ENCODE assay signal across 8 cellular contexts in the genomic region with DNA sequence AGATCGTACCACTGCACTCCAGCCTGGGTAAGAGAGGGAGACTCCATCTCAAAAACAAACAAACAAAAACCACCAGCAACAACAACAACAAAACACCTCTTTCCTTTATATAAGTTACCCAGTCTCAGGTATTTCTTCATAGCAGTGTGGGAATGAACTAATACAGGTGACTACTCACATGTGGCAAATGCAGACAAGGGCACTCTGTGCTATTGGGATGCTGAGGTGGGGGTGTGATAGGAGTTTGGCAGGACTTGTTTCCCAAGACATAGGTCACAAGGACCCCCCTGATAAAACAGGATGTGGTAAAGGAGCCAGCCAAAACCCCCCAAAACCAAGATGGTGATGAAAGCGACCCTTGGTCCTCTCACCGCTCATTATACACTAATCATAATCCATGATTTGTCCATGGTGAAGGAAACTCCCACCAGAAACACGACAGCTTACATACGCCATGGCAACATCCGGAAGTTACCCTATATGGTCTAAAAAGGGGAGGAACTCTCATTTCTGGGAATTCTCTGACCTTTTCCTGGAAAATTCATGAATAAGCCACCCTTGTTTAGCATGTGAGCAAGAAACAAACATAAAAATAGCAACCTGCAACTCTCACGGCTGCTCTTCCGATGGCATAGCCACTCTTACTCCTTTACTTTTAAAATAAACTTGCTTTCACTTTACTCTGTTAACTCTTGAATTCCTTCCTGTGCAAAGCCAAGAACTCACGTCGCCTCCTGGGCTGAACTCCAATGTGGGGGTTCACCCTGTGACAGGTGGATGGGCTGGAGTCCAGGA. TPM values are rescaled to one million over a fixed set of nuclear protein-coding genes. Genes with fewer than 3 reads are reported as not detected.
DNase-seq lines count a peak whose midpoint lies in the region; ATAC-seq lines count a peak whose summit lies in the region.

No MANE protein-coding gene starts in this region.

- WGBS in neuronal stem cell (ENCODE audit: extremely low coverage in 2 of 2, insufficient read length in 2 of 2, insufficient replicate concordance in 1 of 2), 2 donors = no CpG with 5 or more reads among the region's 10 CpGs

- no peak overlapping the region for H4K91ac ChIP-seq in neuronal stem cell (ENCODE audit: low read depth, low read length, poor library complexity)

- H3K4ac ChIP-seq in neuronal stem cell (ENCODE audit: low read length) = no peak overlapping the region

- H3K27ac ChIP-seq in BLaER1 (no peak overlapping the region), neuronal stem cell (replicated peaks; ENCODE audit: low read length) (no peak overlapping the region)

- H3K79me1 ChIP-seq in neuronal stem cell (ENCODE audit: low read depth, low read length) = no peaks in the 10 kb centered on the region

- DNase-seq in neuronal stem cell (ENCODE audit: low spot score) (no peak), AML-193 (lab: John Stamatoyannopoulos, UW) (no peak), LoVo (ENCODE audit: low spot score) (no peak)

- no peaks in the 10 kb centered on the region for H4K20me1 ChIP-seq in BLaER1

- H3K27ac Mint-ChIP-seq in T-helper 1 cell treated with Interleukin-12 subunit alpha and Interleukin-12 subunit beta and Interleukin-4 antibody, amounts not matched to agents 30 μg/mL and 1 μg/mL, for 36 hours = peak overlapping the region; percentile 87

- no peak overlapping the region for H2BK15ac ChIP-seq in neuronal stem cell (ENCODE audit: low read length)

- no peak overlapping the region for H2BK120ac ChIP-seq in neuronal stem cell (ENCODE audit: low read depth, low read length)

- peak overlapping the region; percentile 76 for H3K4me3 Mint-ChIP-seq in T-helper 1 cell treated with Interleukin-12 subunit alpha and Interleukin-12 subunit beta and Interleukin-4 antibody, amounts not matched to agents 30 μg/mL and 1 μg/mL, for 36 hours

- H3K4me1 ChIP-seq in BLaER1 (peaks cover 6% of the 10 kb centered on the region; the same call in 1 of the 2 replicates), neuronal stem cell (ENCODE audit: control insufficient read depth in 2 of 2, insufficient read depth in 1 of 2, low read depth in 1 of 2, low read length in 2 of 2) (peaks cover 10 to 32% of the 10 kb centered on the region in 2 donors)

- H3K27me3 ChIP-seq in BLaER1 = no peaks in the 10 kb centered on the region
- H3K27me3 ChIP-seq in neuronal stem cell (ENCODE audit: control insufficient read depth in 3 of 3, insufficient read depth in 3 of 3, low read depth in 1 of 3, low read length in 3 of 3) = no peaks in the 10 kb centered on the region

- H3K9ac ChIP-seq in BLaER1 (no peak overlapping the region), neuronal stem cell (ENCODE audit: low read depth, low read length, poor library complexity) (no peak overlapping the region)

- H3K36me3 ChIP-seq in BLaER1 (no peaks in the 10 kb centered on the region), neuronal stem cell (replicated peaks in 1 of 2; ENCODE audit: control insufficient read depth in 2 of 2, insufficient read depth in 2 of 2, low read length in 2 of 2) (no peaks in the 10 kb centered on the region)

- no peak overlapping the region for H2AK5ac ChIP-seq in neuronal stem cell (ENCODE audit: low read depth, low read length)

- H3K36me3 Mint-ChIP-seq in T-helper 1 cell treated with Interleukin-12 subunit alpha and Interleukin-12 subunit beta and Interleukin-4 antibody, amounts not matched to agents 30 μg/mL and 1 μg/mL, for 36 hours (ENCODE audit: low read depth) = no peaks in the 10 kb centered on the region

- peaks cover 9% of the 10 kb centered on the region for H3K9me3 Mint-ChIP-seq in T-helper 1 cell treated with Interleukin-12 subunit alpha and Interleukin-12 subunit beta and Interleukin-4 antibody, amounts not matched to agents 30 μg/mL and 1 μg/mL, for 36 hours

- H3K4me3 ChIP-seq in BLaER1 = no peak overlapping the region
- H3K4me3 ChIP-seq in neuronal stem cell (ENCODE audit: low read length in 2 of 2) = no peak overlapping the region

- peaks cover 13% of the 10 kb centered on the region for H3K4me1 Mint-ChIP-seq in T-helper 1 cell treated with Interleukin-12 subunit alpha and Interleukin-12 subunit beta and Interleukin-4 antibody, amounts not matched to agents 30 μg/mL and 1 μg/mL, for 36 hours (ENCODE audit: low read depth)

- no peak overlapping the region for H4K8ac ChIP-seq in neuronal stem cell (ENCODE audit: low read depth, low read length)

- H3K23ac ChIP-seq in neuronal stem cell (ENCODE audit: low read depth, low read length, poor library complexity) = no peak overlapping the region

- no peak overlapping the region for H3K18ac ChIP-seq in neuronal stem cell (ENCODE audit: low read length)

- H3K27me3 Mint-ChIP-seq in T-helper 1 cell treated with Interleukin-12 subunit alpha and Interleukin-12 subunit beta and Interleukin-4 antibody, amounts not matched to agents 30 μg/mL and 1 μg/mL, for 36 hours (ENCODE audit: low read depth) = no peaks in the 10 kb centered on the region

- H2BK5ac ChIP-seq in neuronal stem cell (ENCODE audit: low read length) = no peak overlapping the region

- H3K14ac ChIP-seq in neuronal stem cell (ENCODE audit: low read length) = no peak overlapping the region

- ATAC-seq in esophagus mucosa (peak; percentile 34), GM19467 (IDR thresholded peaks at IDR 0.05; ENCODE audit: unreplicated experiment) (no peak), GM21723 (IDR thresholded peaks at IDR 0.05; ENCODE audit: unreplicated experiment) (no peak)

- peaks cover 4% of the 10 kb centered on the region; the same call in 1 of the 2 replicates for H3K9me3 ChIP-seq in BLaER1
- peaks cover 0 to 5% of the 10 kb centered on the region in 2 donors for H3K9me3 ChIP-seq in neuronal stem cell (replicated peaks in 1 of 2; ENCODE audit: control insufficient read depth in 2 of 2, insufficient read depth in 1 of 2, low read depth in 1 of 2, low read length in 2 of 2)

- 0 out of 2 replicates have a peak overlapping the region, but pooled peaks have one; percentile 8 for H3K4me2 ChIP-seq in BLaER1
- no peak overlapping the region for H3K4me2 ChIP-seq in neuronal stem cell (ENCODE audit: insufficient read depth, low read length, poor library complexity, severe bottlenecking)

- peak overlapping the region; percentile 68 for H2AFZ ChIP-seq in neuronal stem cell (ENCODE audit: low read length)

- H2BK12ac ChIP-seq in neuronal stem cell (ENCODE audit: low read length) = no peak overlapping the region

RNA-seq across cellular contexts. Expression of a gene that starts 18.8 kb away (rescaled TPM):
- total RNA-seq in esophagus mucosa = 52.8 TPM
- 57.5 TPM for polyA plus RNA-seq in neuronal stem cell (2013, experiment 1 of 2)
- 59.1 TPM for polyA plus RNA-seq in neuronal stem cell (2013, experiment 2 of 2)
